In the genomic region with DNA sequence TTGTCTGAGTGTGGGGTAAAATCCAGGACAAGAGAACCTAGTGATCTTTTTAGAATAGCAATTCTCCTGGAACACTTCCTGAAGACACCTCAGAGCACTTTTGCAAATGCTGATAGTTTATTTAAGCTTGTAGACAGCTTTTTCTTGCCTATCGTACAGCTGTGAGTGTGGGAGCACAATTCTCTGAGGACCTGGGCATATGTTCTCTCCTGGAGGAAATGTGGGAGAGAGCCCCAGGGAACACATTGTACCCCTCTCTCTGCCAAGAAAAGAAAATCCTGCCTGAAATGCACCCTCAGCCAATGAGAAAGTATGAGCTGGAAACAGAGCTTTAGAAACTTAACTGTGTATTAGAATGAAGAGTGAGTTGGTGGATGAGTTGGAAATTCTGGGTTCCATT, we compare ENCODE assay signal across 16 cellular contexts.
A peak's percentile ranks its signal among the peaks of the same experiment; 100 is the strongest.
DNase-seq lines count a peak whose midpoint lies in the region; ATAC-seq, FAIRE-seq and TF ChIP-seq lines count a peak whose summit lies in the region.
"Had no signal": no experiment of that assay in that cellular context is flagged by ENCODE, and none has a peak within 500 bp of the region (broad histone marks: within the 10 kb centered on the region; RNA-seq: fewer than 3 reads in every experiment).

No MANE protein-coding gene starts in this region.

- no peak overlapping the region for H3K27ac ChIP-seq in IMR-90 (ENCODE audit: insufficient read depth, low read length)
- H3K27ac ChIP-seq in K562 (ENCODE audit: extremely low read depth, low read depth, low read length) = no peak overlapping the region
- H3K27ac ChIP-seq: Peyer's patch had no signal

- no peak overlapping the region for H3K9ac ChIP-seq in IMR-90 (ENCODE audit: low read depth, low read length)
- H3K9ac ChIP-seq in K562 (ENCODE audit: insufficient read depth in 1 of 2, low read depth in 2 of 2, low read length in 2 of 2) = no peak overlapping the region

- H4K20me1 ChIP-seq in IMR-90 (ENCODE audit: insufficient read depth, low read length) (no peaks in the 10 kb centered on the region), K562 (replicated peaks; ENCODE audit: control insufficient read depth, insufficient read depth, low read length) (no peaks in the 10 kb centered on the region)

- H3K4ac ChIP-seq in IMR-90 (ENCODE audit: low read depth, low read length) = 0 out of 2 replicates have a peak overlapping the region, but pooled peaks have one; percentile 13

- no peak overlapping the region for H2AK9ac ChIP-seq in IMR-90 (replicated peaks; ENCODE audit: low read depth, low read length, poor library complexity)

- no peak overlapping the region for H3K56ac ChIP-seq in IMR-90 (ENCODE audit: extremely low read depth, insufficient read depth, low read length)

- H3K4me3 ChIP-seq in IMR-90 (ENCODE audit: insufficient read depth, low read depth, low read length) = no peak overlapping the region
- no peak overlapping the region for H3K4me3 ChIP-seq in K562
- H3K4me3 ChIP-seq: Peyer's patch had no signal

- H2BK20ac ChIP-seq in IMR-90 (ENCODE audit: low read depth, low read length) = peak overlapping the region; percentile 54; the same call in 1 of the 2 replicates

- no peak for TF ChIP-seq POLR2A in IMR-90 (IDR thresholded peaks at IDR 0.05; ENCODE audit: low read depth, low read length)
- no peak for TF ChIP-seq POLR2A in K562 (conservative IDR thresholded peaks at IDR 0.05)

- peak overlapping the region; percentile 29 to 33; a peak in 2 of 4 replicates for H4K8ac ChIP-seq in IMR-90 (ENCODE audit: low read depth in 2 of 2, low read length in 2 of 2)

- no peak overlapping the region for H3K23ac ChIP-seq in IMR-90 (ENCODE audit: low read depth, low read length)

- POLR2A ChIA-PET in IMR-90 (lab: Charles Lee; ENCODE audit: unreplicated experiment) (no interaction called here), K562 (lab: Yijun Ruan, JAX) (no interaction called here)

- H2BK5ac ChIP-seq in IMR-90 (ENCODE audit: low read depth, low read length, poor library complexity, severe bottlenecking) = no peak overlapping the region

- no peak overlapping the region; the same call in 1 of the 2 replicates for H2AK5ac ChIP-seq in IMR-90 (ENCODE audit: low read depth, low read length)

- no peak overlapping the region for H2AFZ ChIP-seq in IMR-90 (replicated peaks; ENCODE audit: low read length, poor library complexity)
- no peak overlapping the region for H2AFZ ChIP-seq in K562 (ENCODE audit: low read depth, low read length)

- H3K36me3 ChIP-seq in IMR-90 (ENCODE audit: control insufficient read depth, insufficient read depth, low read length) = no peaks in the 10 kb centered on the region
- H3K36me3 ChIP-seq in K562 (ENCODE audit: control insufficient read depth, insufficient read depth, low read length) = no peaks in the 10 kb centered on the region
- H3K36me3 ChIP-seq: Peyer's patch had no signal

- H3K4me1 ChIP-seq in IMR-90 (ENCODE audit: control insufficient read depth, insufficient read depth, low read length) (peaks cover 10% of the 10 kb centered on the region), K562 (replicated peaks in 1 of 2; ENCODE audit: control insufficient read depth in 2 of 2, insufficient read depth in 2 of 2, low read length in 2 of 2) (no peaks in the 10 kb centered on the region)
- H3K4me1 ChIP-seq: Peyer's patch had no signal

- TF ChIP-seq CTCF in IMR-90 (conservative IDR thresholded peaks at IDR 0.05; ENCODE audit: low read depth, low read length) (no peak), K562 (IDR thresholded peaks at IDR 0.05 in 2 of 3, conservative IDR thresholded peaks at IDR 0.05 in 1 of 3; ENCODE audit: insufficient read depth in 2 of 3, low read depth in 1 of 3, low read length in 3 of 3) (no peak), CD14-positive monocyte (IDR thresholded peaks at IDR 0.05) (no peak)

- H3K27ac Mint-ChIP-seq in CD14-positive monocyte = no peak overlapping the region
- H3K27ac Mint-ChIP-seq: HFFc6 had no signal

- ATAC-seq in IMR-90 (ENCODE audit: low read depth) (no peak), K562 (no peak), left ventricle myocardium superior (peak; percentile 75), HG02642 (IDR thresholded peaks at IDR 0.05; ENCODE audit: poor library complexity, unreplicated experiment) (no peak)

- peak overlapping the region; percentile 38 for H2BK120ac ChIP-seq in IMR-90 (ENCODE audit: low read depth, low read length)

- H3K27me3 ChIP-seq in IMR-90 (ENCODE audit: control insufficient read depth, insufficient read depth, low read length) = no peaks in the 10 kb centered on the region; the same call in 1 of the 2 replicates
- no peaks in the 10 kb centered on the region for H3K27me3 ChIP-seq in K562 (ENCODE audit: control insufficient read depth in 2 of 2, insufficient read depth in 2 of 2, low read length in 2 of 2)
- H3K27me3 ChIP-seq: Peyer's patch had no signal

- no peaks in the 10 kb centered on the region for H3K79me1 ChIP-seq in IMR-90 (ENCODE audit: low read depth in 1 of 2, low read length in 2 of 2)

- BruUV-seq in IMR-90 (replicated peaks; lab: Mats Ljungman, UMichigan) = no TSS peak
- BruUV-seq in K562 (replicated peaks; lab: Mats Ljungman, UMichigan) = no TSS peak

- no peak for DNase-seq in IMR-90
- DNase-seq in K562 (ENCODE audit: extremely low read depth in 1 of 4, low spot score in 3 of 4) = no peak
- no peak for DNase-seq in left ventricle myocardium superior
- peak; percentile 71 for DNase-seq in superior temporal gyrus (ENCODE audit: extremely low spot score)
- DNase-seq in posterior vena cava (ENCODE audit: low spot score) = no peak
- DNase-seq in hepatic stellate cell (ENCODE audit: low spot score) = no peak
- no peak for DNase-seq in CD14-positive monocyte (ENCODE audit: low spot score)
- DNase-seq: CD8-positive, alpha-beta memory T cell; HFFc6; MM.1S; NCI-H1105 treated with DMSO at 0.1 percent for 48 hours; NCI-H187 treated with DMSO at 0.1 percent for 48 hours; NCI-H510A; Peyer's patch; SIG-M5 had no signal

- H4K91ac ChIP-seq in IMR-90 (ENCODE audit: insufficient read depth, low read depth, low read length) = peak overlapping the region; percentile 19; the same call in 1 of the 2 replicates

- no peaks in the 10 kb centered on the region for H3K4me1 Mint-ChIP-seq in CD14-positive monocyte
- H3K4me1 Mint-ChIP-seq: CD8-positive, alpha-beta memory T cell had no signal

- H3K9me3 ChIP-seq in IMR-90 (ENCODE audit: control insufficient read depth, insufficient read depth, low read length) (no peaks in the 10 kb centered on the region), K562 (replicated peaks; ENCODE audit: control insufficient read depth, insufficient read depth, low read depth, low read length) (no peaks in the 10 kb centered on the region)
- H3K9me3 ChIP-seq: Peyer's patch had no signal

- H3K27me3 Mint-ChIP-seq in CD14-positive monocyte (ENCODE audit: low read depth in 3 of 3) = peaks cover 1 to 3% (median 2%) of the 10 kb centered on the region in 3 donors
- H3K27me3 Mint-ChIP-seq: CD8-positive, alpha-beta memory T cell had no signal

- dilution Hi-C loops in IMR-90 (cut with HindIII; ENCODE audit: low sequenced_read_pairs, unreplicated experiment) = no loop called here

- H3K14ac ChIP-seq in IMR-90 (replicated peaks; ENCODE audit: low read depth, low read length) = 0 out of 2 replicates have a peak overlapping the region, but pooled peaks have one; percentile 20

- TF ChIP-seq RAD21 in IMR-90 (IDR thresholded peaks at IDR 0.05; ENCODE audit: low read length) = no peak
- no peak for TF ChIP-seq RAD21 in K562 (CRISPR knock-in tag; conservative IDR thresholded peaks at IDR 0.05 in 1 of 2, IDR thresholded peaks at IDR 0.05 in 1 of 2)

- H3K4me3 Mint-ChIP-seq in CD14-positive monocyte = no peak overlapping the region
- H3K4me3 Mint-ChIP-seq: CD8-positive, alpha-beta memory T cell; HFFc6 had no signal

- H3K4me2 ChIP-seq in IMR-90 (ENCODE audit: low read depth, low read length) (no peak overlapping the region), K562 (ENCODE audit: insufficient read depth, low read length) (no peak overlapping the region)

- H3K36me3 Mint-ChIP-seq in CD14-positive monocyte = no peaks in the 10 kb centered on the region
- H3K36me3 Mint-ChIP-seq: CD8-positive, alpha-beta memory T cell had no signal

- in situ Hi-C loops in IMR-90 (cut with MboI; ENCODE audit: low sequenced_read_pairs) (no loop called here), K562 (cut with MboI) (no loop called here)

- H2BK15ac ChIP-seq in IMR-90 (ENCODE audit: low read depth, low read length) = peak overlapping the region; percentile 41; the same call in 1 of the 3 replicates

- intact Hi-C loops in IMR-90 (cut with micrococcal nuclease) = loop anchor here (1.0 kb wide), 1 partner anchor 15 kb away; no protein-coding TSS in a partner anchor
- intact Hi-C loops in K562 (cut with micrococcal nuclease) = no loop called here
- intact Hi-C loops in left ventricle myocardium superior (cut with micrococcal nuclease) = no loop called here
- intact Hi-C loops in posterior vena cava (cut with DNase I) = no loop called here
- intact Hi-C loops in CD14-positive monocyte (cut with micrococcal nuclease) = no loop called here

- no peak for FAIRE-seq in K562 (lab: Jason Lieb, UNC)

- peaks cover 0 to 4% (median 3%) of the 10 kb centered on the region in 7 donors for H3K9me3 Mint-ChIP-seq in CD14-positive monocyte
- H3K9me3 Mint-ChIP-seq: HFFc6 had no signal

- no peak for TF ChIP-seq EP300 in K562 (IDR thresholded peaks at IDR 0.05; ENCODE audit: low read length)

- no peaks in the 10 kb centered on the region for H3K79me2 ChIP-seq in K562 (ENCODE audit: control insufficient read depth, insufficient read depth, low read length)

- peak overlapping the region; percentile 63; the same call in 1 of the 2 replicates for H4K5ac ChIP-seq in IMR-90 (ENCODE audit: low read depth, low read length)

- WGBS in IMR-90 (ENCODE audit: extremely low coverage in 2 of 2, insufficient read length in 1 of 2), 2 experiments = no CpG with 5 or more reads among the region's 1 CpG
- WGBS in K562 (ENCODE audit: insufficient coverage, low coverage, missing lambda C conversion rate) = 0% methylated on average over 1 of the region's 1 CpG

- H3K9me1 ChIP-seq in IMR-90 (ENCODE audit: insufficient read depth, low read length) (no peaks in the 10 kb centered on the region), K562 (ENCODE audit: control insufficient read depth, insufficient read depth, low read length) (no peaks in the 10 kb centered on the region)

- CTCF ChIA-PET in IMR-90 (lab: Yijun Ruan, JAX) (no interaction called here), K562 (lab: Yijun Ruan, JAX; ENCODE audit: low intra/inter-chr PET ratio) (no interaction called here)

- peak overlapping the region; percentile 67; the same call in 1 of the 2 replicates for H3K18ac ChIP-seq in IMR-90 (ENCODE audit: low read depth, low read length)

TF ChIP-seq in IMR-90, 13 proteins besides CTCF, POLR2A, EP300 and RAD21 (continues in another document):
- no peak for TF ChIP-seq BHLHE40 (IDR thresholded peaks at IDR 0.05; ENCODE audit: low read depth, low read length)
